In the genomic region with DNA sequence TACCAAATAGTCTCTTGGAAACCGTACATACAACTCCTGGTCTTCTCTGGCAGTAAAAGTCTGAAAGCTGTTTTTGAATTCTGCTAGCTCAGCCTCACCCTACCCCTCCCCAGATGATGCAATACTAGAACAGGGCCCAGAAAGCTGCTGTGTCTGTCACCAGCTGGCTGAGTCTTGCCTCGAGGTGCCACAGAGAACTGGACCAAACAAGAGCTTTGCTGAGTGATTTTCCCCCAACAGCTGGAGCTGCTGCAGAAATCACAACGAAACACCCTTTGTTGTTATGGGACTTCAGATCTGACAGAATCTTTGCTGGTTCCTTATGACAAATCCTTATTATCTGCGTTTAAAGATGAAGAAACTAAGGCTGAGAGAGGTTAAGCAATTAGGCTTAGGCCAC, we compare ENCODE assay signal across 14 cellular contexts.
DNase-seq lines count a peak whose midpoint lies in the region; TF ChIP-seq lines count a peak whose summit lies in the region.
"Had no signal": no experiment of that assay in that cellular context is flagged by ENCODE, and none has a peak within 500 bp of the region (broad histone marks: within the 10 kb centered on the region; RNA-seq: fewer than 3 reads in every experiment).

No MANE protein-coding gene starts in this region.

- no peak overlapping the region for H3K4ac ChIP-seq in trophoblast cell (ENCODE audit: low read depth, low read length)

- H2BK12ac ChIP-seq in trophoblast cell (ENCODE audit: low read length) = no peak overlapping the region

- no peaks in the 10 kb centered on the region for H3K79me2 ChIP-seq in trophoblast cell (ENCODE audit: control insufficient read depth, insufficient read depth, low read length, poor library complexity)

- no peak overlapping the region for H4K91ac ChIP-seq in trophoblast cell (ENCODE audit: low read depth, low read length)

- no peak overlapping the region for H2AFZ ChIP-seq in trophoblast cell (ENCODE audit: insufficient read depth, low read length, poor library complexity)

- H3K4me3 ChIP-seq in fibroblast of villous mesenchyme (ENCODE audit: low read depth, low read length) = no peak overlapping the region
- no peak overlapping the region for H3K4me3 ChIP-seq in trophoblast cell (ENCODE audit: low read depth, low read length)
- no peak overlapping the region for H3K4me3 ChIP-seq in MG63

- no peak for TF ChIP-seq CTCF in fibroblast of villous mesenchyme (IDR thresholded peaks at IDR 0.05; ENCODE audit: insufficient read depth, low read depth, low read length)

- DNase-seq in DMS 273 (lab: John Stamatoyannopoulos, UW; ENCODE audit: unreplicated experiment) (peak; percentile 39), DMS 273 treated with DMSO at 0.1 percent for 48 hours (lab: John Stamatoyannopoulos, UW) (no peak), NCI-H460 (ENCODE audit: extremely low read depth, low read depth) (peak; percentile 8), fibroblast of villous mesenchyme (ENCODE audit: low read depth) (peak; percentile 25), trophoblast cell (no peak), retina (no peak), MG63 (no peak), NOMO-1 treated with DMSO at 0.1 percent for 48 hours (lab: John Stamatoyannopoulos, UW; ENCODE audit: unreplicated experiment) (no peak)
- DNase-seq: activated CD8-positive, alpha-beta T cell treated with anti-CD3 and anti-CD28 coated beads, Interleukin-2, amount 10 ng/mL, durations not matched to agents 7 days and 5 days; activated gamma-delta T cell; MM.1S; NCI-H226; T1000 had no signal

- H3K9ac ChIP-seq in trophoblast cell (ENCODE audit: low read length) = peak overlapping the region; percentile 23

- H3K4me1 ChIP-seq in trophoblast cell (ENCODE audit: control insufficient read depth in 1 of 2, insufficient read depth in 2 of 2, low read length in 2 of 2) = peaks cover 6 to 20% of the 10 kb centered on the region in 2 experiments

- no peak overlapping the region for H4K12ac ChIP-seq in trophoblast cell (ENCODE audit: low read depth, low read length)

- H3K27me3 ChIP-seq in trophoblast cell (ENCODE audit: insufficient read depth, low read length) (peaks cover 42% of the 10 kb centered on the region), MG63 (no peaks in the 10 kb centered on the region)

- no peak overlapping the region for H3K23ac ChIP-seq in trophoblast cell (ENCODE audit: low read length)

- H3K18ac ChIP-seq in trophoblast cell (ENCODE audit: low read length) = no peak overlapping the region

- WGBS in trophoblast cell (ENCODE audit: extremely low coverage, insufficient coverage, insufficient read length) = no CpG with 5 or more reads among the region's 4 CpGs

- H3K36me3 ChIP-seq in trophoblast cell (ENCODE audit: control insufficient read depth in 1 of 2, insufficient read depth in 2 of 2, low read length in 2 of 2) (no peaks in the 10 kb centered on the region), MG63 (no peaks in the 10 kb centered on the region)

- no peak overlapping the region for H2BK5ac ChIP-seq in trophoblast cell (ENCODE audit: low read depth, low read length, poor library complexity)

- H4K8ac ChIP-seq in trophoblast cell (ENCODE audit: low read depth, low read length) = no peak overlapping the region

- H3K9me3 ChIP-seq in trophoblast cell (ENCODE audit: insufficient read depth, low read depth, low read length) (no peaks in the 10 kb centered on the region), MG63 (no peaks in the 10 kb centered on the region)

- H2AK5ac ChIP-seq in trophoblast cell (ENCODE audit: low read length) = no peak overlapping the region

- no peak overlapping the region for H3K4me2 ChIP-seq in trophoblast cell (ENCODE audit: low read length)

- no peak overlapping the region for H3K27ac ChIP-seq in trophoblast cell (ENCODE audit: low read depth, low read length)
- H3K27ac ChIP-seq: 22Rv1 had no signal

- no peak overlapping the region for H2BK120ac ChIP-seq in trophoblast cell (ENCODE audit: insufficient read depth, low read length, poor library complexity)

- H3K14ac ChIP-seq in trophoblast cell (ENCODE audit: low read length) = no peak overlapping the region

- H3K79me1 ChIP-seq in trophoblast cell (ENCODE audit: low read length) = no peaks in the 10 kb centered on the region

Comparison
In these comparisons a context has a peak if more than half of its experiments do, and no peak if none do; other contexts are left out.
1. DNase-seq: peak in DMS 273 (single experiment), NCI-H460 (single experiment) and fibroblast of villous mesenchyme (single experiment); none in DMS 273 treated with DMSO at 0.1 percent for 48 hours (single experiment), trophoblast cell (0 of 2), retina (single experiment), MG63 (single experiment) and NOMO-1 treated with DMSO at 0.1 percent for 48 hours (single experiment).